ENCODE assay signal across 9 cellular contexts in the genomic region with DNA sequence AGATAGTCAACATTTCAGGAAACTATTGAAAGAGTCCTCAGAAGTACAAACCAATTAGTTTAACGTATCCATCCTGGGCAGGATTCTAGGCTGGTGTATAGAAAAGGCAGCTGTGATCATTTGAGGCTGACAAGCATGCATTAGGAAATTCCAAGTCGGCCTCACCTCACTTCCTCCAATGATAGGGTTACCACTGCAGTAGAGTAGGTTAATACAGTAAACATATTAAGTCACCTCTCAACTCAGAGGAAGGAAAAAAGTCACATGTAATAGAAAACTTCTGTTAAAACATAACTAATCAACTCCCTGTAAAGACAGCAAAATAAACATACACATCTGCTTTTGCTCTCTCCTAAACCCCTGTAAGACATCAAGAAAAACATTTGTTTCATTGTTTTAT. TPM values are rescaled to one million over a fixed set of nuclear protein-coding genes. Genes with fewer than 3 reads are reported as not detected.
DNase-seq lines count a peak whose midpoint lies in the region; TF ChIP-seq lines count a peak whose summit lies in the region.
"Had no signal": no experiment of that assay in that cellular context is flagged by ENCODE, and none has a peak within 500 bp of the region (broad histone marks: within the 10 kb centered on the region; RNA-seq: fewer than 3 reads in every experiment).

No MANE protein-coding gene starts in this region.

- H3K27me3 Mint-ChIP-seq in Caco-2 (ENCODE audit: insufficient read depth, unreplicated experiment) (no peaks in the 10 kb centered on the region), neural progenitor cell (ENCODE audit: insufficient read depth, low read depth) (no peaks in the 10 kb centered on the region)

- H3K9me2 ChIP-seq in PC-9 (ENCODE audit: insufficient read depth), result no peaks in the 10 kb centered on the region

- no peak overlapping the region for H3K4me3 Mint-ChIP-seq in Caco-2 (ENCODE audit: unreplicated experiment)
- no peak overlapping the region for H3K4me3 Mint-ChIP-seq in neural progenitor cell

- CTCF ChIA-PET in Caco-2 (lab: Charles Lee), result no interaction called here
- CTCF ChIA-PET in PC-9 (lab: Charles Lee), result no interaction called here

- H3K9me3 Mint-ChIP-seq in Caco-2 (ENCODE audit: unreplicated experiment) (no peaks in the 10 kb centered on the region), neural progenitor cell (peaks cover 8% of the 10 kb centered on the region)

- no peak for DNase-seq in Caco-2
- peak; percentile 45 for DNase-seq in HCEC 1CT
- DNase-seq in dermis blood vessel endothelial cell, result peak; percentile 67
- DNase-seq in neural progenitor cell (ENCODE audit: low spot score), result no peak
- DNase-seq in GOT3 (lab: John Stamatoyannopoulos, UW), result no peak
- no peak for DNase-seq in NCI-H1694 (lab: John Stamatoyannopoulos, UW)
- DNase-seq in PC-9, result no peak
- DNase-seq: NK-92 treated with Interleukin-12 subunit alpha and Interleukin-12 subunit beta, amount 100 ng/mL, for 24 hours; stimulated activated CD4-positive, alpha-beta T cell treated with anti-CD3 and anti-CD28 coated beads, Interleukin-2, amount 100 ng/mL, for 48 hours had no signal

- H3K79me2 ChIP-seq in neural progenitor cell (ENCODE audit: low read depth), result peaks cover 99% of the 10 kb centered on the region
- H3K79me2 ChIP-seq in PC-9 (ENCODE audit: low read depth), result peaks cover 98% of the 10 kb centered on the region

- H3K4me2 ChIP-seq in neural progenitor cell (peak overlapping the region; percentile 45), PC-9 (no peak overlapping the region)

- H3K4me3 ChIP-seq in Caco-2 (ENCODE audit: low read depth, low read length) (no peak overlapping the region), neural progenitor cell (no peak overlapping the region), PC-9 (no peak overlapping the region)

- peak overlapping the region; percentile 69 for H3K27ac ChIP-seq in neural progenitor cell
- H3K27ac ChIP-seq in PC-9, result no peak overlapping the region

- H3K36me3 Mint-ChIP-seq in Caco-2 (ENCODE audit: insufficient read depth, unreplicated experiment) (peaks cover 10% of the 10 kb centered on the region), neural progenitor cell (peaks cover 7% of the 10 kb centered on the region)

- no peak overlapping the region for H3K9ac ChIP-seq in neural progenitor cell

- peaks cover 21% of the 10 kb centered on the region for H3K4me1 Mint-ChIP-seq in Caco-2 (ENCODE audit: low read depth, unreplicated experiment)
- peaks cover 24% of the 10 kb centered on the region for H3K4me1 Mint-ChIP-seq in neural progenitor cell

- H3K4me1 ChIP-seq in Caco-2 (peaks cover 17% of the 10 kb centered on the region), neural progenitor cell (peaks cover 49% of the 10 kb centered on the region), PC-9 (replicated peaks; ENCODE audit: insufficient read depth) (peaks cover 8% of the 10 kb centered on the region; the same call in 1 of the 2 replicates)

- H3K9me3 ChIP-seq in Caco-2 (no peaks in the 10 kb centered on the region), neural progenitor cell (ENCODE audit: low read depth) (no peaks in the 10 kb centered on the region), PC-9 (ENCODE audit: insufficient read depth, low read depth) (no peaks in the 10 kb centered on the region; the same call in 1 of the 2 replicates)

- H4K20me1 ChIP-seq in neural progenitor cell (ENCODE audit: low read depth), result peaks cover 86% of the 10 kb centered on the region
- peaks cover 60% of the 10 kb centered on the region for H4K20me1 ChIP-seq in PC-9 (ENCODE audit: insufficient read depth)

- POLR2A ChIA-PET in Caco-2 (lab: Charles Lee), result no interaction called here
- POLR2A ChIA-PET in PC-9 (lab: Charles Lee; ENCODE audit: unreplicated experiment), result no interaction called here

- intact Hi-C loops in Caco-2 (cut with micrococcal nuclease; ENCODE audit: unreplicated experiment), result no loop called here
- intact Hi-C loops in PC-9 (cut with micrococcal nuclease; ENCODE audit: unreplicated experiment), result no loop called here

- no TSS peak for BruUV-seq in Caco-2 (replicated peaks; lab: Mats Ljungman, UMichigan)
- BruUV-seq in PC-9 (replicated peaks; lab: Mats Ljungman, UMichigan), result no TSS peak

- TF ChIP-seq CTCF in Caco-2 (IDR thresholded peaks at IDR 0.05; ENCODE audit: insufficient read depth in 1 of 2, low read depth in 1 of 2, low read length in 1 of 2, severe bottlenecking in 1 of 2, unreplicated experiment in 1 of 2) (no peak), neural progenitor cell (IDR thresholded peaks at IDR 0.05) (no peak), PC-9 (conservative IDR thresholded peaks at IDR 0.05) (no peak)

- no peaks in the 10 kb centered on the region for H3K27me3 ChIP-seq in Caco-2 (replicated peaks; ENCODE audit: control insufficient read depth, insufficient read depth, low read length)
- no peaks in the 10 kb centered on the region for H3K27me3 ChIP-seq in neural progenitor cell
- H3K27me3 ChIP-seq in PC-9 (ENCODE audit: insufficient read depth, low read depth), result no peaks in the 10 kb centered on the region

- no peaks in the 10 kb centered on the region for H3K36me3 ChIP-seq in Caco-2 (ENCODE audit: control insufficient read depth, insufficient read depth, low read length)
- no peaks in the 10 kb centered on the region for H3K36me3 ChIP-seq in neural progenitor cell
- no peaks in the 10 kb centered on the region for H3K36me3 ChIP-seq in PC-9 (ENCODE audit: low read depth)

- peak overlapping the region; percentile 24 for H3K27ac Mint-ChIP-seq in Caco-2 (ENCODE audit: unreplicated experiment)
- H3K27ac Mint-ChIP-seq in neural progenitor cell, result no peak overlapping the region

- H3F3A ChIP-seq in neural progenitor cell (ENCODE audit: low read depth), result peaks cover 47% of the 10 kb centered on the region
- H3F3A ChIP-seq in PC-9 (ENCODE audit: insufficient read depth, low read depth), result peaks cover 24% of the 10 kb centered on the region

- no peak overlapping the region for H2AFZ ChIP-seq in neural progenitor cell (replicated peaks)
- no peak overlapping the region for H2AFZ ChIP-seq in PC-9

RNA-seq across cellular contexts. Expression of a gene that starts 33.5 kb away (rescaled TPM):
- 160 and 168 TPM in 2 replicates for total RNA-seq in Caco-2 (2022)
- 93.3 and 115 TPM in 2 replicates for total RNA-seq in dermis blood vessel endothelial cell
- 122 and 149 TPM in 2 replicates for total RNA-seq in neural progenitor cell (ENCODE audit: low replicate concordance)
- 89.5 and 101 TPM in 2 replicates for total RNA-seq in PC-9 (2021)

Comparison
In these comparisons a context has a peak if more than half of its experiments do, and no peak if none do; other contexts are left out.
1. DNase-seq: peak in HCEC 1CT (single experiment) and dermis blood vessel endothelial cell (single experiment); none in Caco-2 (0 of 2), neural progenitor cell (single experiment), GOT3 (single experiment), NCI-H1694 (single experiment) and PC-9 (0 of 2).